29 cellular contexts compared by ENCODE assay signal in the genomic region with DNA sequence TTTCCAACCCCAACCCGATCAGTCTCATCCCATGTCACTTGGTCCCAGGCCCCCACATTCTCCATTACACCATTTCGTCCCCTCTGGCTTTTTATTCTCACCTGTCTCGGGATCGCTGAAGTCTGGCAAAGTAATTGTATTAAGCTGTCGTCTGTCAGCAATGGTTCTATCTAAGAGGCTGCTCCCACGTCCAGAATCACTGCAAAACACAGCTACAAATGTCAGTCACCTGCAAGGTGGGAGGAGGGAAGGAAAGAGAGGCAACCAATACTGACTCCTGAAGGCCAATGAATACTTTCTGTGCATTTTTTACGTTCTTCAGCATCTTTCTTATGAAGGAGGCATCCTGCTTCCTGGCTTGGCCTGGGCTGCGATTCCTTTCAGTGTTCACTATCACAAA.
"Had no signal": no experiment of that assay in that cellular context is flagged by ENCODE, and none has a peak within 500 bp of the region (broad histone marks: within the 10 kb centered on the region; RNA-seq: fewer than 3 reads in every experiment).

No MANE protein-coding gene starts in this region.

- H3K4me3 Mint-ChIP-seq: activated CD4-positive, alpha-beta memory T cell treated with anti-CD3 and anti-CD28 coated beads for 36 hours; activated naive CD4-positive, alpha-beta T cell treated with anti-CD3 and anti-CD28 coated beads, Interleukin-2, amount 10 ng/mL, durations not matched to agents 7 days and 5 days; activated naive CD8-positive, alpha-beta T cell treated with anti-CD3 and anti-CD28 coated beads, Interleukin-2, amount 10 ng/mL, durations not matched to agents 7 days and 5 days; activated T-helper 1 cell treated with anti-CD3 and anti-CD28 coated beads, Interleukin-12 subunit alpha, Interleukin-12 subunit beta, Interleukin-2, Interleukin-4 antibody, amounts not matched to agents 30 ng/mL and 10 ng/mL and 1 ng/mL, durations not matched to agents 14 hours and 24 hours and 36 hours; central memory CD8-positive, alpha-beta T cell; neural crest cell had no signal

- H3K9me3 ChIP-seq: gastrocnemius medialis, left lung, testis had no signal

- DNase-seq: activated CD4-positive, alpha-beta memory T cell treated with anti-CD3 and anti-CD28 coated beads for 36 hours; activated CD4-positive, alpha-beta T cell treated with anti-CD3 and anti-CD28 coated beads for 48 hours; activated CD8-positive, alpha-beta memory T cell treated with anti-CD3 and anti-CD28 coated beads, Interleukin-2, amount 50 U/mL, for 4 hours; activated effector memory CD4-positive, alpha-beta T cell treated with anti-CD3 and anti-CD28 coated beads, Interleukin-2, amount 50 U/mL, for 16 hours; activated naive CD4-positive, alpha-beta T cell treated with anti-CD3 and anti-CD28 coated beads, Interleukin-2, amount 10 ng/mL, durations not matched to agents 7 days and 5 days; activated naive CD8-positive, alpha-beta T cell treated with anti-CD3 and anti-CD28 coated beads, Interleukin-2, amount 10 ng/mL, durations not matched to agents 7 days and 5 days; activated T-cell treated with anti-CD3 and anti-CD28 coated beads, Interleukin-2, amount 50 U/mL, for 1 hour; dermis blood vessel endothelial cell; effector CD8-positive, alpha-beta T cell; erythroblast; gastrocnemius medialis; glutamatergic neuron; left lung; mesendoderm; occipital lobe; right cardiac atrium; stimulated activated CD4-positive, alpha-beta T cell treated with anti-CD3 and anti-CD28 coated beads, Interleukin-2, amount 100 ng/mL, for 48 hours; stimulated activated naive CD4-positive, alpha-beta T cell treated with Interleukin-2 at 50 U/mL for 16 hours; testis; trophoblast cell had no signal

- H3K4me1 ChIP-seq: testis had no signal

- H3K27me3 ChIP-seq: gastrocnemius medialis, left lung, testis had no signal

- H3K27ac Mint-ChIP-seq: activated CD4-positive, alpha-beta memory T cell treated with anti-CD3 and anti-CD28 coated beads for 36 hours; activated naive CD4-positive, alpha-beta T cell treated with anti-CD3 and anti-CD28 coated beads, Interleukin-2, amount 10 ng/mL, durations not matched to agents 7 days and 5 days; activated naive CD8-positive, alpha-beta T cell treated with anti-CD3 and anti-CD28 coated beads, Interleukin-2, amount 10 ng/mL, durations not matched to agents 7 days and 5 days; activated T-helper 1 cell treated with anti-CD3 and anti-CD28 coated beads, Interleukin-12 subunit alpha, Interleukin-12 subunit beta, Interleukin-2, Interleukin-4 antibody, amounts not matched to agents 30 ng/mL and 10 ng/mL and 1 ng/mL, durations not matched to agents 14 hours and 24 hours and 36 hours had no signal

- H3K9me3 Mint-ChIP-seq: activated CD4-positive, alpha-beta memory T cell treated with anti-CD3 and anti-CD28 coated beads for 36 hours; activated naive CD4-positive, alpha-beta T cell treated with anti-CD3 and anti-CD28 coated beads, Interleukin-2, amount 10 ng/mL, durations not matched to agents 7 days and 5 days; activated naive CD8-positive, alpha-beta T cell treated with anti-CD3 and anti-CD28 coated beads, Interleukin-2, amount 10 ng/mL, durations not matched to agents 7 days and 5 days; activated T-helper 1 cell treated with anti-CD3 and anti-CD28 coated beads, Interleukin-12 subunit alpha, Interleukin-12 subunit beta, Interleukin-2, Interleukin-4 antibody, amounts not matched to agents 30 ng/mL and 10 ng/mL and 1 ng/mL, durations not matched to agents 14 hours and 24 hours and 36 hours; central memory CD8-positive, alpha-beta T cell; neural crest cell had no signal

- H3K4me3 ChIP-seq: gastrocnemius medialis, left lung, lung, testis had no signal

- H3K36me3 ChIP-seq: gastrocnemius medialis had no signal

- H3K4me1 Mint-ChIP-seq: activated naive CD4-positive, alpha-beta T cell treated with anti-CD3 and anti-CD28 coated beads, Interleukin-2, amount 10 ng/mL, durations not matched to agents 7 days and 5 days; central memory CD8-positive, alpha-beta T cell had no signal

- H3K27ac ChIP-seq: testis, VCaP had no signal

- H3K36me3 Mint-ChIP-seq: activated CD4-positive, alpha-beta memory T cell treated with anti-CD3 and anti-CD28 coated beads for 36 hours; activated naive CD4-positive, alpha-beta T cell treated with anti-CD3 and anti-CD28 coated beads, Interleukin-2, amount 10 ng/mL, durations not matched to agents 7 days and 5 days; activated naive CD8-positive, alpha-beta T cell treated with anti-CD3 and anti-CD28 coated beads, Interleukin-2, amount 10 ng/mL, durations not matched to agents 7 days and 5 days had no signal

- FAIRE-seq: astrocyte, endometrium, islet of Langerhans, urothelium cell line had no signal
